In the genomic region with DNA sequence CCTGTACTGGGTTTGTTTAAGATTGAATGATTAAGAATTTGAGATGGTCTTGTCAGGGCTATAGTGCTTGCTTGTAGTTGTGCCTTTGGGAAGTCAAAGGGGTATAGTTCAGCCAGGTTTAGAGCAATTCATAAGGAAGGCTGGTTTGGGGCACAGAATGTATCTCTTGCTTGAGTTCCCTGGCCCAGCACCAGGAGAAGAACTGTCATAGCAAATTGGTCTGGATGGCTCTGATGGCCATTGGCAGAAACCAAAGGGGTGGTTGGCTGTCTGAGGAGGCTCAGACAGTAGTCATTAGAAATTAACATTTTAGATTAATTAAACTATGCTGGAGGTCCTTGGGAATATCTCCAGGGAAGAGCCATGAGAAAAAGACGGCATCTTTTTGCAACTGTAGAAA, we compare ENCODE assay signal across 8 cellular contexts. TPM values are rescaled to one million over a fixed set of nuclear protein-coding genes. Genes with fewer than 3 reads are reported as not detected.
"Had no signal": no experiment of that assay in that cellular context is flagged by ENCODE, and none has a peak within 500 bp of the region (broad histone marks: within the 10 kb centered on the region; RNA-seq: fewer than 3 reads in every experiment).

No MANE protein-coding gene starts in this region.

- ATAC-seq: HepG2, K562 had no signal

- H3K27ac Mint-ChIP-seq: IgD-negative memory B cell had no signal

- H3K36me3 Mint-ChIP-seq: IgD-negative memory B cell had no signal

- H3K4me3 Mint-ChIP-seq: IgD-negative memory B cell had no signal

- DNase-seq: IMR-90, KBM-7, KG1 had no signal

- H3K4me1 Mint-ChIP-seq: IgD-negative memory B cell had no signal

RNA-seq across cellular contexts. Expression of a gene that starts 25.4 kb away (rescaled TPM):
- total RNA-seq: HepG2, HT-29, HT1080, IMR-90, K562 had no signal
